ENCODE assay signal across 8 cellular contexts in genomic region chr19:41311072-41311471, GRCh38. TPM values are rescaled to one million over a fixed set of nuclear protein-coding genes. Genes with fewer than 3 reads are reported as not detected.
DNase-seq lines count a peak whose midpoint lies in the region; ATAC-seq, FAIRE-seq and TF ChIP-seq lines count a peak whose summit lies in the region.

No MANE protein-coding gene starts in this region.

- peak overlapping the region; percentile 71 to 97 (median 81) for H3K4me3 ChIP-seq in endothelial cell of umbilical vein (replicated peaks in 1 of 3; ENCODE audit: insufficient read depth in 1 of 3, low read depth in 1 of 3, low read length in 3 of 3)
- peak overlapping the region; percentile 83 for H3K4me3 ChIP-seq in ovary

- H4K20me1 ChIP-seq in endothelial cell of umbilical vein (replicated peaks; ENCODE audit: control insufficient read depth, extremely low read depth, insufficient read depth, low read length) = no peaks in the 10 kb centered on the region

- CTCF ChIA-PET in Calu3 (lab: Charles Lee) (interaction anchor here (1.2 kb wide), 1 partner anchor 48 kb away, joined by 3 read pairs; no protein-coding TSS in a partner anchor), endothelial cell of umbilical vein (lab: Charles Lee) (interaction anchor here (1.2 to 1.9 kb wide), 4 partner anchors 11 to 121 kb away, joined by 4 to 9 read pairs (median 4); no protein-coding TSS in a partner anchor)

- H3K36me3 Mint-ChIP-seq in Calu3 (ENCODE audit: insufficient read depth, unreplicated experiment) = peaks cover 80% of the 10 kb centered on the region

- H3K4me2 ChIP-seq in endothelial cell of umbilical vein (ENCODE audit: insufficient read depth, low read length) = peak overlapping the region; percentile 95

- BruUV-seq in Calu3 (replicated peaks; lab: Mats Ljungman, UMichigan) (no TSS peak), endothelial cell of umbilical vein (replicated peaks; lab: Mats Ljungman, UMichigan) (no TSS peak)

- no peak for FAIRE-seq in endothelial cell of umbilical vein (lab: Jason Lieb, UNC)

- H3K9me3 Mint-ChIP-seq in Calu3 (ENCODE audit: low read depth, unreplicated experiment) = no peaks in the 10 kb centered on the region

- H3K27me3 Mint-ChIP-seq in Calu3 (ENCODE audit: unreplicated experiment) = no peaks in the 10 kb centered on the region

- peak overlapping the region; percentile 94 for H3K27ac Mint-ChIP-seq in Calu3 (ENCODE audit: unreplicated experiment)

- TF ChIP-seq EP300 in ovary (IDR thresholded peaks at IDR 0.05) = no peak

- H3K79me2 ChIP-seq in endothelial cell of umbilical vein (ENCODE audit: control insufficient read depth, insufficient read depth, low read length) = peaks cover 37% of the 10 kb centered on the region

- H3K4me3 Mint-ChIP-seq in Calu3 (ENCODE audit: low read depth, unreplicated experiment) = peak overlapping the region; percentile 91

- TF ChIP-seq POLR2A in endothelial cell of umbilical vein (IDR thresholded peaks at IDR 0.05; ENCODE audit: low read depth, low read length) (no peak), ovary (IDR thresholded peaks at IDR 0.05) (no peak)

- POLR2A ChIA-PET in endothelial cell of umbilical vein (lab: Charles Lee) = no interaction called here

- no peaks in the 10 kb centered on the region for H3K9me3 ChIP-seq in endothelial cell of umbilical vein (replicated peaks; ENCODE audit: control insufficient read depth, insufficient read depth, low read length)
- H3K9me3 ChIP-seq in ovary = no peaks in the 10 kb centered on the region

- ATAC-seq in HG02885 (IDR thresholded peaks at IDR 0.05; ENCODE audit: poor library complexity, unreplicated experiment) = no peak
- ATAC-seq in GM21576 (IDR thresholded peaks at IDR 0.05; ENCODE audit: unreplicated experiment) = no peak

- 45 to 49% (median 48%) methylated on average over 5 of the region's 5 CpGs for WGBS in ovary, 3 donors

- H3K4me1 Mint-ChIP-seq in Calu3 (ENCODE audit: low read depth, unreplicated experiment) = peaks cover 28% of the 10 kb centered on the region

- peak overlapping the region; percentile 83 for H3K9ac ChIP-seq in endothelial cell of umbilical vein (replicated peaks; ENCODE audit: extremely low read depth, insufficient read depth, low read length)

- dilution Hi-C loops in endothelial cell of umbilical vein (cut with MboI; ENCODE audit: extremely low pct_ligation_motif_present, low sequenced_read_pairs) = no loop called here

- peaks cover 40% of the 10 kb centered on the region for H3K4me1 ChIP-seq in endothelial cell of umbilical vein (ENCODE audit: control insufficient read depth, extremely low read depth, insufficient read depth, low read length)
- H3K4me1 ChIP-seq in ovary (ENCODE audit: insufficient read depth) = no peaks in the 10 kb centered on the region

- intact Hi-C loops in Calu3 (cut with micrococcal nuclease; ENCODE audit: unreplicated experiment) = no loop called here
- intact Hi-C loops in endothelial cell of umbilical vein (cut with micrococcal nuclease) = no loop called here
- intact Hi-C loops in ovary (cut with DNase I) = loop anchor here in 1 of 4 donors (5.0 kb wide), 1 partner anchor 41 kb away; the partner anchor contains the start of gene TGFB1

- H3K27me3 ChIP-seq in endothelial cell of umbilical vein (ENCODE audit: control insufficient read depth in 2 of 2, insufficient read depth in 2 of 2, low read length in 2 of 2) (no peaks in the 10 kb centered on the region), ovary (no peaks in the 10 kb centered on the region)

- DNase-seq in Calu3 (no peak), OCI-M1 (lab: John Stamatoyannopoulos, UW) (peak; percentile 34), endothelial cell of umbilical vein (ENCODE audit: low read depth, low spot score) (no peak), ovary (no peak), NCI-H2029 treated with DMSO at 0.1 percent for 48 hours (lab: John Stamatoyannopoulos, UW) (no peak)
- no peak for DNase-seq in stimulated activated naive CD4-positive, alpha-beta T cell (lab: John Stamatoyannopoulos, UW)

- H3K36me3 ChIP-seq in endothelial cell of umbilical vein (ENCODE audit: control insufficient read depth in 2 of 2, extremely low read depth in 1 of 2, insufficient read depth in 2 of 2, low read length in 2 of 2) (peaks cover 14 to 18% of the 10 kb centered on the region in 2 experiments), ovary (no peaks in the 10 kb centered on the region)

- H3K9me1 ChIP-seq in endothelial cell of umbilical vein (replicated peaks; ENCODE audit: control insufficient read depth, extremely low read depth, insufficient read depth, low read length) = no peaks in the 10 kb centered on the region

- TF ChIP-seq CTCF in Calu3 (IDR thresholded peaks at IDR 0.05; ENCODE audit: unreplicated experiment) (no peak), endothelial cell of umbilical vein (IDR thresholded peaks at IDR 0.05; ENCODE audit: extremely low read depth in 1 of 2, insufficient read depth in 1 of 2, low read depth in 1 of 2, low read length in 2 of 2) (no peak), ovary (IDR thresholded peaks at IDR 0.05) (no peak)

- H2AFZ ChIP-seq in endothelial cell of umbilical vein (ENCODE audit: low read depth, low read length) = no peak overlapping the region

- H3K27ac ChIP-seq in endothelial cell of umbilical vein (ENCODE audit: insufficient read depth, low read depth, low read length) (peak overlapping the region; percentile 57), ovary (no peak overlapping the region)

TF ChIP-seq in endothelial cell of umbilical vein, 7 proteins besides CTCF, POLR2A, EP300 and RAD21:
- TF ChIP-seq MYC (IDR thresholded peaks at IDR 0.05; ENCODE audit: low read depth, low read length) (no peak), POLR2AphosphoS5 (IDR thresholded peaks at IDR 0.05; ENCODE audit: insufficient read depth, low read depth, low read length) (no peak), JUN (IDR thresholded peaks at IDR 0.05; ENCODE audit: borderline replicate concordance, insufficient read depth, insufficient read length, low read depth) (no peak), FOS (IDR thresholded peaks at IDR 0.05; ENCODE audit: borderline replicate concordance, insufficient read depth, low read length) (no peak), GATA2 (IDR thresholded peaks at IDR 0.05; ENCODE audit: insufficient read depth, insufficient read length, low read depth, low read length) (no peak), EZH2 (IDR thresholded peaks at IDR 0.05; ENCODE audit: borderline replicate concordance, low read depth, low read length, severe bottlenecking) (no peak)
- TF ChIP-seq, protein P1, sequence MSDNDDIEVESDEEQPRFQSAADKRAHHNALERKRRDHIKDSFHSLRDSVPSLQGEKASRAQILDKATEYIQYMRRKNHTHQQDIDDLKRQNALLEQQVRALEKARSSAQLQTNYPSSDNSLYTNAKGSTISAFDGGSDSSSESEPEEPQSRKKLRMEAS (IDR thresholded peaks at IDR 0.05; ENCODE audit: insufficient read depth, insufficient read length) = no peak

RNA-seq across cellular contexts. Expression of gene CCDC97, which starts 1.1 kb away (rescaled TPM):
- total RNA-seq in Calu3 (2022) = 45.8 and 48.0 TPM in 2 replicates
- 24.2 and 27.2 TPM in 2 replicates for total RNA-seq in endothelial cell of umbilical vein
- 19.7 and 20.7 TPM in 2 replicates for polyA plus RNA-seq in endothelial cell of umbilical vein
- 11.1 and 12.9 TPM in 2 replicates for polyA plus RNA-seq in endothelial cell of umbilical vein (2011; cell fraction: cytosol; rRNA removed)
- polyA plus RNA-seq in endothelial cell of umbilical vein (2011; cell fraction: nucleus; rRNA removed) = 13.2 TPM in 2 replicates
- polyA plus RNA-seq in endothelial cell of umbilical vein (2012) = 16.7 and 18.4 TPM in 2 replicates
- polyA minus RNA-seq in endothelial cell of umbilical vein = 16.3 and 20.4 TPM in 2 replicates
- 7.8 TPM for polyA minus RNA-seq in endothelial cell of umbilical vein (2011; cell fraction: cytosol; rRNA and poly(A)+ RNA removed)
- 13.1 and 19.1 TPM in 2 replicates for polyA minus RNA-seq in endothelial cell of umbilical vein (2011; cell fraction: nucleus; rRNA and poly(A)+ RNA removed)
- 10 to 100 TPM; 12.8 to 46.1 (median 32.1) TPM for total RNA-seq in ovary
- 10 to 100 TPM; 17.4 to 23.6 TPM for polyA plus RNA-seq in ovary

RNA-seq across cellular contexts. Expression of gene TGFB1, which starts 42.6 kb away (rescaled TPM):
- total RNA-seq in Calu3 (2022) (39.2 and 42.0 TPM in 2 replicates), endothelial cell of umbilical vein (250 and 294 TPM in 2 replicates), ovary (10 to 100 TPM in 6 of 7 donors, 1 to 10 TPM in 1; 9.1 to 31.8 (median 22.1) TPM)
- polyA plus RNA-seq in endothelial cell of umbilical vein (57.7 and 64.4 TPM in 2 replicates), ovary (10 to 100 TPM; 14.2 to 18.1 TPM)
- polyA plus RNA-seq in endothelial cell of umbilical vein (2011; cell fraction: cytosol; rRNA removed) = 45.5 and 55.4 TPM in 2 replicates
- 60.3 and 98.2 TPM in 2 replicates for polyA plus RNA-seq in endothelial cell of umbilical vein (2011; cell fraction: nucleus; rRNA removed)
- 156 and 226 TPM in 2 replicates for polyA plus RNA-seq in endothelial cell of umbilical vein (2012)
- polyA minus RNA-seq in endothelial cell of umbilical vein = 39.1 and 71.3 TPM in 2 replicates
- polyA minus RNA-seq in endothelial cell of umbilical vein (2011; cell fraction: cytosol; rRNA and poly(A)+ RNA removed) = 4.2 TPM
- 35.5 and 47.3 TPM in 2 replicates for polyA minus RNA-seq in endothelial cell of umbilical vein (2011; cell fraction: nucleus; rRNA and poly(A)+ RNA removed)

RNA-seq across cellular contexts. Expression of gene HNRNPUL1, which starts 46.9 kb away (rescaled TPM):
- 320 and 370 TPM in 2 replicates for total RNA-seq in Calu3 (2022)
- total RNA-seq in endothelial cell of umbilical vein = 261 TPM in 2 replicates
- polyA plus RNA-seq in endothelial cell of umbilical vein = 80.5 and 83.2 TPM in 2 replicates
- 57.0 and 68.8 TPM in 2 replicates for polyA plus RNA-seq in endothelial cell of umbilical vein (2011; cell fraction: cytosol; rRNA removed)
- polyA plus RNA-seq in endothelial cell of umbilical vein (2011; cell fraction: nucleus; rRNA removed) = 81.0 and 83.8 TPM in 2 replicates
- polyA plus RNA-seq in endothelial cell of umbilical vein (2012) = 144 and 151 TPM in 2 replicates
- 83.4 and 89.8 TPM in 2 replicates for polyA minus RNA-seq in endothelial cell of umbilical vein
- polyA minus RNA-seq in endothelial cell of umbilical vein (2011; cell fraction: cytosol; rRNA and poly(A)+ RNA removed) = 23.2 TPM
- polyA minus RNA-seq in endothelial cell of umbilical vein (2011; cell fraction: nucleus; rRNA and poly(A)+ RNA removed) = 80.5 and 86.2 TPM in 2 replicates
- 100 to 1,000 TPM; 102 to 259 (median 223) TPM for total RNA-seq in ovary
- polyA plus RNA-seq in ovary = 100 to 1,000 TPM; 144 to 211 TPM

RNA-seq across cellular contexts. Expression of gene B9D2, which starts 52.9 kb away (rescaled TPM):
- 6.4 and 8.5 TPM in 2 replicates for total RNA-seq in Calu3 (2022)
- total RNA-seq in endothelial cell of umbilical vein = 12.2 and 13.6 TPM in 2 replicates
- polyA plus RNA-seq in endothelial cell of umbilical vein = 23.9 and 28.4 TPM in 2 replicates
- polyA plus RNA-seq in endothelial cell of umbilical vein (2011; cell fraction: cytosol; rRNA removed) = 14.7 and 16.7 TPM in 2 replicates
- 8.2 and 9.1 TPM in 2 replicates for polyA plus RNA-seq in endothelial cell of umbilical vein (2011; cell fraction: nucleus; rRNA removed)
- 8.9 and 13.5 TPM in 2 replicates for polyA plus RNA-seq in endothelial cell of umbilical vein (2012)
- polyA minus RNA-seq in endothelial cell of umbilical vein = 3.0 and 3.8 TPM in 2 replicates
- 2.3 TPM for polyA minus RNA-seq in endothelial cell of umbilical vein (2011; cell fraction: cytosol; rRNA and poly(A)+ RNA removed)
- polyA minus RNA-seq in endothelial cell of umbilical vein (2011; cell fraction: nucleus; rRNA and poly(A)+ RNA removed) = 2.4 and 2.6 TPM in 2 replicates
- 1 to 10 TPM; 2.6 to 6.5 (median 4.7) TPM for total RNA-seq in ovary
- 1 to 10 TPM in 1 of 2 donors, under 1 TPM in 1; 0.83 to 7.2 TPM for polyA plus RNA-seq in ovary
